1 cellular context compared by ENCODE assay signal in the genomic region with DNA sequence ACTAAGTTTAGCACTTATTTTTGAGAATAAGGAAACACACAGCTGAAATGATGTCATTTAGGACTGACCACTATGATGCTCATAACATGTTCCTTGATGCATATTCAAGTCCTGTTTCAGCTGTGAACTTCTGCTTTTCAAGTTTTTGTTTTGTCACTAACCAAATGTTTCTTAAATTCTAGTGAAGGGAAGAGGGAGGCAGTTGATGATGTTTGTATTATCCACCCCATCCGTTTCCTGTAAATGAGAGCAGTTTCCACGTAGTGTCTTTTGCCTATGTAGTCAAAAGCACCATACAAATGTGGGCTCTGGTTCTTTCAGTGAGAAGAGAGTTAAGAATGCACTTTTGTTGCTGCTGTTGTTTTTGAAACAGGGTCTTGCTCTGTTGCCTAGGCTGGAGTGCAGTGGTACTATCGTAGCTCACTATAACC.
A peak's percentile ranks its signal among the peaks of the same experiment; 100 is the strongest.
TF ChIP-seq lines count a peak whose summit lies in the region.

No MANE protein-coding gene starts in this region.

TF ChIP-seq in GM12878, 131 proteins besides CTCF, POLR2A, EP300 and RAD21 (continued from another document and continues in another):
- TF ChIP-seq WRNIP1 (IDR thresholded peaks at IDR 0.05; ENCODE audit: borderline replicate concordance, low read depth, low read length) (no peak), REST (IDR thresholded peaks at IDR 0.05; ENCODE audit: low read depth, low read length) (no peak), CBX3 (IDR thresholded peaks at IDR 0.05; ENCODE audit: borderline replicate concordance, low read depth) (no peak), MYC (IDR thresholded peaks at IDR 0.05; ENCODE audit: insufficient read depth, insufficient read length, insufficient replicate concordance, low read length, severe bottlenecking) (no peak), ATF2 (IDR thresholded peaks at IDR 0.05; ENCODE audit: low read length) (peak; percentile 97), CBX5 (IDR thresholded peaks at IDR 0.05; ENCODE audit: low read depth) (no peak), HDAC6 (IDR thresholded peaks at IDR 0.05; ENCODE audit: unreplicated experiment) (no peak), MEF2A (IDR thresholded peaks at IDR 0.05; ENCODE audit: insufficient read depth, low read depth, low read length) (0 out of 2 replicates have a peak, but pooled peaks have one; percentile 31), CBFB (IDR thresholded peaks at IDR 0.05; ENCODE audit: low read depth) (no peak), PAX5 (IDR thresholded peaks at IDR 0.05; ENCODE audit: borderline replicate concordance, low read depth, low read length) (peak; percentile 63; the same call in 1 of the 2 replicates), ZNF274 (IDR thresholded peaks at IDR 0.05; ENCODE audit: insufficient read depth, insufficient read length) (no peak), NR2F1 (conservative IDR thresholded peaks at IDR 0.05) (no peak), NFYA (IDR thresholded peaks at IDR 0.05; ENCODE audit: borderline replicate concordance, low read depth, low read length) (no peak), ZNF24 (IDR thresholded peaks at IDR 0.05) (peak; percentile 69; the same call in 1 of the 2 replicates), HDAC2 (IDR thresholded peaks at IDR 0.05) (no peak), CEBPB (IDR thresholded peaks at IDR 0.05; ENCODE audit: borderline replicate concordance in 1 of 2, low read depth in 2 of 2, low read length in 2 of 2) (peak in 1 of 2 experiments; percentile 55; a peak in 1 of 4 replicates), SRF (IDR thresholded peaks at IDR 0.05; ENCODE audit: low read depth in 2 of 2, low read length in 2 of 2) (no peak), ASH2L (IDR thresholded peaks at IDR 0.05; ENCODE audit: borderline replicate concordance, low read depth) (no peak), NKRF (conservative IDR thresholded peaks at IDR 0.05) (no peak), ATF3 (IDR thresholded peaks at IDR 0.05; ENCODE audit: borderline replicate concordance, extremely low read depth, low read depth, low read length) (no peak), NRF1 (conservative IDR thresholded peaks at IDR 0.05; ENCODE audit: low read depth, low read length) (no peak), RBBP5 (conservative IDR thresholded peaks at IDR 0.05) (no peak), STAT3 (IDR thresholded peaks at IDR 0.05; ENCODE audit: low read depth, low read length) (peak; percentile 53), PAX8 (IDR thresholded peaks at IDR 0.05) (no peak), ZNF592 (IDR thresholded peaks at IDR 0.05) (peak; percentile 68; the same call in 1 of the 2 replicates), GATAD2B (conservative IDR thresholded peaks at IDR 0.05; ENCODE audit: low read depth) (peak; percentile 41), HCFC1 (IDR thresholded peaks at IDR 0.05; ENCODE audit: low read length) (no peak)
- TF ChIP-seq, protein P1, sequence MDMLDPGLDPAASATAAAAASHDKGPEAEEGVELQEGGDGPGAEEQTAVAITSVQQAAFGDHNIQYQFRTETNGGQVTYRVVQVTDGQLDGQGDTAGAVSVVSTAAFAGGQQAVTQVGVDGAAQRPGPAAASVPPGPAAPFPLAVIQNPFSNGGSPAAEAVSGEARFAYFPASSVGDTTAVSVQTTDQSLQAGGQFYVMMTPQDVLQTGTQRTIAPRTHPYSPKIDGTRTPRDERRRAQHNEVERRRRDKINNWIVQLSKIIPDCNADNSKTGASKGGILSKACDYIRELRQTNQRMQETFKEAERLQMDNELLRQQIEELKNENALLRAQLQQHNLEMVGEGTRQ (IDR thresholded peaks at IDR 0.05; ENCODE audit: borderline replicate concordance, low read depth, low read length), result no peak
- TF ChIP-seq, protein P2, sequence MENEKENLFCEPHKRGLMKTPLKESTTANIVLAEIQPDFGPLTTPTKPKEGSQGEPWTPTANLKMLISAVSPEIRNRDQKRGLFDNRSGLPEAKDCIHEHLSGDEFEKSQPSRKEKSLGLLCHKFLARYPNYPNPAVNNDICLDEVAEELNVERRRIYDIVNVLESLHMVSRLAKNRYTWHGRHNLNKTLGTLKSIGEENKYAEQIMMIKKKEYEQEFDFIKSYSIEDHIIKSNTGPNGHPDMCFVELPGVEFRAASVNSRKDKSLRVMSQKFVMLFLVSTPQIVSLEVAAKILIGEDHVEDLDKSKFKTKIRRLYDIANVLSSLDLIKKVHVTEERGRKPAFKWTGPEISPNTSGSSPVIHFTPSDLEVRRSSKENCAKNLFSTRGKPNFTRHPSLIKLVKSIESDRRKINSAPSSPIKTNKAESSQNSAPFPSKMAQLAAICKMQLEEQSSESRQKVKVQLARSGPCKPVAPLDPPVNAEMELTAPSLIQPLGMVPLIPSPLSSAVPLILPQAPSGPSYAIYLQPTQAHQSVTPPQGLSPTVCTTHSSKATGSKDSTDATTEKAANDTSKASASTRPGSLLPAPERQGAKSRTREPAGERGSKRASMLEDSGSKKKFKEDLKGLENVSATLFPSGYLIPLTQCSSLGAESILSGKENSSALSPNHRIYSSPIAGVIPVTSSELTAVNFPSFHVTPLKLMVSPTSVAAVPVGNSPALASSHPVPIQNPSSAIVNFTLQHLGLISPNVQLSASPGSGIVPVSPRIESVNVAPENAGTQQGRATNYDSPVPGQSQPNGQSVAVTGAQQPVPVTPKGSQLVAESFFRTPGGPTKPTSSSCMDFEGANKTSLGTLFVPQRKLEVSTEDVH (IDR thresholded peaks at IDR 0.05; ENCODE audit: low read depth, partially characterized antibody), result peak; percentile 78
- TF ChIP-seq, protein P3, sequence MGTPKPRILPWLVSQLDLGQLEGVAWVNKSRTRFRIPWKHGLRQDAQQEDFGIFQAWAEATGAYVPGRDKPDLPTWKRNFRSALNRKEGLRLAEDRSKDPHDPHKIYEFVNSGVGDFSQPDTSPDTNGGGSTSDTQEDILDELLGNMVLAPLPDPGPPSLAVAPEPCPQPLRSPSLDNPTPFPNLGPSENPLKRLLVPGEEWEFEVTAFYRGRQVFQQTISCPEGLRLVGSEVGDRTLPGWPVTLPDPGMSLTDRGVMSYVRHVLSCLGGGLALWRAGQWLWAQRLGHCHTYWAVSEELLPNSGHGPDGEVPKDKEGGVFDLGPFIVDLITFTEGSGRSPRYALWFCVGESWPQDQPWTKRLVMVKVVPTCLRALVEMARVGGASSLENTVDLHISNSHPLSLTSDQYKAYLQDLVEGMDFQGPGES (IDR thresholded peaks at IDR 0.05), result no peak
- TF ChIP-seq, protein P4, sequence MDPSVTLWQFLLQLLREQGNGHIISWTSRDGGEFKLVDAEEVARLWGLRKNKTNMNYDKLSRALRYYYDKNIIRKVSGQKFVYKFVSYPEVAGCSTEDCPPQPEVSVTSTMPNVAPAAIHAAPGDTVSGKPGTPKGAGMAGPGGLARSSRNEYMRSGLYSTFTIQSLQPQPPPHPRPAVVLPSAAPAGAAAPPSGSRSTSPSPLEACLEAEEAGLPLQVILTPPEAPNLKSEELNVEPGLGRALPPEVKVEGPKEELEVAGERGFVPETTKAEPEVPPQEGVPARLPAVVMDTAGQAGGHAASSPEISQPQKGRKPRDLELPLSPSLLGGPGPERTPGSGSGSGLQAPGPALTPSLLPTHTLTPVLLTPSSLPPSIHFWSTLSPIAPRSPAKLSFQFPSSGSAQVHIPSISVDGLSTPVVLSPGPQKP (IDR thresholded peaks at IDR 0.05; ENCODE audit: low read depth, low read length), result no peak
- TF ChIP-seq, protein P5, sequence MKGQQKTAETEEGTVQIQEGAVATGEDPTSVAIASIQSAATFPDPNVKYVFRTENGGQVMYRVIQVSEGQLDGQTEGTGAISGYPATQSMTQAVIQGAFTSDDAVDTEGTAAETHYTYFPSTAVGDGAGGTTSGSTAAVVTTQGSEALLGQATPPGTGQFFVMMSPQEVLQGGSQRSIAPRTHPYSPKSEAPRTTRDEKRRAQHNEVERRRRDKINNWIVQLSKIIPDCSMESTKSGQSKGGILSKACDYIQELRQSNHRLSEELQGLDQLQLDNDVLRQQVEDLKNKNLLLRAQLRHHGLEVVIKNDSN (IDR thresholded peaks at IDR 0.05; ENCODE audit: borderline replicate concordance, extremely low read length, insufficient read depth, low read depth, low read length), result no peak
- TF ChIP-seq, protein P6, sequence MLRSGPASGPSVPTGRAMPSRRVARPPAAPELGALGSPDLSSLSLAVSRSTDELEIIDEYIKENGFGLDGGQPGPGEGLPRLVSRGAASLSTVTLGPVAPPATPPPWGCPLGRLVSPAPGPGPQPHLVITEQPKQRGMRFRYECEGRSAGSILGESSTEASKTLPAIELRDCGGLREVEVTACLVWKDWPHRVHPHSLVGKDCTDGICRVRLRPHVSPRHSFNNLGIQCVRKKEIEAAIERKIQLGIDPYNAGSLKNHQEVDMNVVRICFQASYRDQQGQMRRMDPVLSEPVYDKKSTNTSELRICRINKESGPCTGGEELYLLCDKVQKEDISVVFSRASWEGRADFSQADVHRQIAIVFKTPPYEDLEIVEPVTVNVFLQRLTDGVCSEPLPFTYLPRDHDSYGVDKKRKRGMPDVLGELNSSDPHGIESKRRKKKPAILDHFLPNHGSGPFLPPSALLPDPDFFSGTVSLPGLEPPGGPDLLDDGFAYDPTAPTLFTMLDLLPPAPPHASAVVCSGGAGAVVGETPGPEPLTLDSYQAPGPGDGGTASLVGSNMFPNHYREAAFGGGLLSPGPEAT (IDR thresholded peaks at IDR 0.05; ENCODE audit: low read depth), result peak; percentile 65; the same call in 1 of the 2 replicates
